Comparison of ENCODE assay signal across 1 cellular context in genomic region chr16:15333969-15334368, GRCh38. TPM values are rescaled to one million over a fixed set of nuclear protein-coding genes. Genes with fewer than 3 reads are reported as not detected.
"Had no signal": no experiment of that assay in that cellular context is flagged by ENCODE, and none has a peak within 500 bp of the region (broad histone marks: within the 10 kb centered on the region; RNA-seq: fewer than 3 reads in every experiment).

No MANE protein-coding gene starts in this region.

RNA-seq across cellular contexts. Expression of gene NPIPA5, which starts 44.1 kb away (rescaled TPM):
- total RNA-seq: hepatocyte had no signal
